In genomic region chr20:63696311-63696627, GRCh38 we compare ENCODE assay signal across 8 cellular contexts. TPM values are rescaled to one million over a fixed set of nuclear protein-coding genes. Genes with fewer than 3 reads are reported as not detected.
DNase-seq lines count a peak whose midpoint lies in the region; FAIRE-seq and TF ChIP-seq lines count a peak whose summit lies in the region.

No MANE protein-coding gene starts in this region.

- H3K4me3 ChIP-seq in BLaER1 (peak overlapping the region; percentile 63), colonic mucosa (peak overlapping the region; percentile 42), mesenchymal stem cell (ENCODE audit: insufficient read depth in 1 of 2, low read depth in 1 of 2, low read length in 2 of 2) (no peak overlapping the region), thyroid gland (replicated peaks in 1 of 3) (no peak overlapping the region)

- FAIRE-seq in GM19239 (lab: Jason Lieb, UNC), result no peak

- H3K4me2 ChIP-seq in BLaER1, result peak overlapping the region; percentile 99
- H3K4me2 ChIP-seq in mesenchymal stem cell (ENCODE audit: low read length, poor library complexity, severe bottlenecking), result no peak overlapping the region

- H2BK15ac ChIP-seq in mesenchymal stem cell (ENCODE audit: low read depth, poor library complexity, severe bottlenecking), result no peak overlapping the region

- peaks cover 70% of the 10 kb centered on the region for H3K4me1 ChIP-seq in BLaER1
- H3K4me1 ChIP-seq in colonic mucosa, result peaks cover 38% of the 10 kb centered on the region
- peaks cover 67% of the 10 kb centered on the region for H3K4me1 ChIP-seq in mesenchymal stem cell (ENCODE audit: control insufficient read depth, insufficient read depth, low read depth, low read length)
- peaks cover 11 to 22% of the 10 kb centered on the region in 2 donors for H3K4me1 ChIP-seq in thyroid gland

- WGBS in mesenchymal stem cell, result 45% methylated on average over 5 of the region's 6 CpGs
- WGBS in thyroid gland, 2 donors, result 30% methylated on average over 2 of the region's 6 CpGs; no CpG with 5 or more reads in 1 of the 2 donors

- no peak overlapping the region for H2AK5ac ChIP-seq in mesenchymal stem cell (ENCODE audit: low read length, severe bottlenecking)

- peak overlapping the region; percentile 74 for H4K8ac ChIP-seq in mesenchymal stem cell (ENCODE audit: low read length)

- H3K23ac ChIP-seq in mesenchymal stem cell (ENCODE audit: low read length in 2 of 2), result no peak overlapping the region

- H3K36me3 ChIP-seq in BLaER1, result peaks cover 42% of the 10 kb centered on the region
- no peaks in the 10 kb centered on the region for H3K36me3 ChIP-seq in colonic mucosa
- peaks cover 10 to 59% of the 10 kb centered on the region in 2 experiments for H3K36me3 ChIP-seq in mesenchymal stem cell (ENCODE audit: control insufficient read depth in 1 of 2, insufficient read depth in 2 of 2, low read depth in 1 of 2, low read length in 2 of 2)
- peaks cover 8 to 9% of the 10 kb centered on the region in 2 donors for H3K36me3 ChIP-seq in thyroid gland

- TF ChIP-seq POLR2A in thyroid gland (IDR thresholded peaks at IDR 0.05), result no peak

- peak overlapping the region in 1 of 2 experiments; percentile 61 for H3K14ac ChIP-seq in mesenchymal stem cell (ENCODE audit: low read length in 2 of 2)

- peak overlapping the region; percentile 31 to 80 for H2BK12ac ChIP-seq in mesenchymal stem cell (ENCODE audit: low read length in 2 of 2)

- H3K18ac ChIP-seq in mesenchymal stem cell (ENCODE audit: low read depth in 1 of 2, low read length in 2 of 2), result peak overlapping the region; percentile 88 to 93

- H3K27ac ChIP-seq in BLaER1 (peak overlapping the region; percentile 82), colonic mucosa (peak overlapping the region; percentile 59), mesenchymal stem cell (ENCODE audit: low read length, poor library complexity, severe bottlenecking) (no peak overlapping the region), thyroid gland (no peak overlapping the region)

- intact Hi-C loops in colonic mucosa (cut with DNase I) (no loop called here), thyroid gland (cut with DNase I) (no loop called here)

- H3K9me3 ChIP-seq in BLaER1 (no peaks in the 10 kb centered on the region), colonic mucosa (no peaks in the 10 kb centered on the region), mesenchymal stem cell (ENCODE audit: control insufficient read depth, low read length) (no peaks in the 10 kb centered on the region), thyroid gland (no peaks in the 10 kb centered on the region)

- H3K27me3 ChIP-seq in BLaER1, result no peaks in the 10 kb centered on the region
- H3K27me3 ChIP-seq in colonic mucosa, result no peaks in the 10 kb centered on the region
- H3K27me3 ChIP-seq in mesenchymal stem cell (ENCODE audit: control insufficient read depth in 1 of 2, insufficient read depth in 1 of 2, low read length in 2 of 2), result no peaks in the 10 kb centered on the region
- H3K27me3 ChIP-seq in thyroid gland, result no peaks in the 10 kb centered on the region

- no peak overlapping the region for H2BK5ac ChIP-seq in mesenchymal stem cell (ENCODE audit: low read depth, low read length, poor library complexity, severe bottlenecking)

- peak overlapping the region in 1 of 2 experiments; percentile 57 for H3K4ac ChIP-seq in mesenchymal stem cell (ENCODE audit: low read depth in 1 of 2, low read length in 2 of 2)

- no peak overlapping the region for H2AFZ ChIP-seq in mesenchymal stem cell (ENCODE audit: low read depth, low read length)

- peak overlapping the region; percentile 83 for H4K91ac ChIP-seq in mesenchymal stem cell (ENCODE audit: low read length)

- DNase-seq in NAMALWA (ENCODE audit: low spot score), result peak; percentile 57
- peak; percentile 64 for DNase-seq in colonic mucosa
- DNase-seq in mesenchymal stem cell, result no peak
- DNase-seq in NCI-H510A treated with DMSO at 0.1 percent for 48 hours (lab: John Stamatoyannopoulos, UW), result no peak
- no peak for DNase-seq in thyroid gland
- no peak for DNase-seq in GM19239 (ENCODE audit: insufficient read length, low spot score)
- no peak for DNase-seq in KG1 (lab: John Stamatoyannopoulos, UW)

- H4K20me1 ChIP-seq in BLaER1, result peaks cover 52% of the 10 kb centered on the region

- H3K9ac ChIP-seq in BLaER1 (peak overlapping the region; percentile 72), colonic mucosa (ENCODE audit: low read depth in 2 of 2, low read length in 2 of 2) (peak overlapping the region in 1 of 2 donors; percentile 34), mesenchymal stem cell (ENCODE audit: low read length) (peak overlapping the region; percentile 32)

- peaks cover 17% of the 10 kb centered on the region for H3K79me1 ChIP-seq in mesenchymal stem cell (replicated peaks; ENCODE audit: low read length, poor library complexity, severe bottlenecking)

- H2BK120ac ChIP-seq in mesenchymal stem cell (ENCODE audit: low read depth, low read length), result peak overlapping the region; percentile 0

- TF ChIP-seq CTCF in colonic mucosa (IDR thresholded peaks at IDR 0.05), result no peak
- TF ChIP-seq CTCF in thyroid gland (IDR thresholded peaks at IDR 0.05), result no peak

RNA-seq across cellular contexts. Expression of gene TNFRSF6B, which starts 0.2 kb away (rescaled TPM):
- total RNA-seq in colonic mucosa (1 to 10 TPM in 1 of 2 donors, not detected in 1; 7.5 TPM), thyroid gland (10 to 100 TPM in 2 of 4 donors, 1 to 10 TPM in 2; 6.7 to 15.5 (median 10.5) TPM)
- polyA plus RNA-seq in mesenchymal stem cell (2013, experiment 1 of 2), result 23.7 TPM
- polyA plus RNA-seq in mesenchymal stem cell (2013, experiment 2 of 2), result 23.9 TPM

RNA-seq across cellular contexts. Expression of gene ARFRP1, which starts 11.5 kb away (rescaled TPM):
- total RNA-seq in colonic mucosa (10 to 100 TPM; 35.3 to 76.9 TPM), thyroid gland (10 to 100 TPM; 43.6 to 52.1 (median 46.7) TPM)
- 13.5 TPM for polyA plus RNA-seq in mesenchymal stem cell (2013, experiment 1 of 2)
- polyA plus RNA-seq in mesenchymal stem cell (2013, experiment 2 of 2), result 14.0 TPM

RNA-seq across cellular contexts. Expression of gene ZGPAT, which starts 11.6 kb away (rescaled TPM):
- total RNA-seq in colonic mucosa (10 to 100 TPM; 27.2 to 41.4 TPM), thyroid gland (10 to 100 TPM; 27.7 to 36.3 (median 30.0) TPM)
- 11.5 TPM for polyA plus RNA-seq in mesenchymal stem cell (2013, experiment 1 of 2)
- 11.8 TPM for polyA plus RNA-seq in mesenchymal stem cell (2013, experiment 2 of 2)

RNA-seq across cellular contexts. Expression of gene RTEL1, which starts 38.2 kb away (rescaled TPM):
- total RNA-seq in colonic mucosa (10 to 100 TPM; 25.7 to 34.9 TPM), thyroid gland (10 to 100 TPM; 14.1 to 87.4 (median 54.2) TPM)
- polyA plus RNA-seq in mesenchymal stem cell (2013, experiment 1 of 2), result 9.2 TPM
- 9.3 TPM for polyA plus RNA-seq in mesenchymal stem cell (2013, experiment 2 of 2)

RNA-seq across cellular contexts. Expression of gene LIME1, which starts 40.2 kb away (rescaled TPM):
- total RNA-seq in colonic mucosa (10 to 100 TPM; 10.8 to 20.0 TPM), thyroid gland (10 to 100 TPM in 2 of 4 donors, 1 to 10 TPM in 2; 8.7 to 25.0 (median 11.5) TPM)
- polyA plus RNA-seq in mesenchymal stem cell (2013, experiment 1 of 2), result 1.8 TPM
- 1.9 TPM for polyA plus RNA-seq in mesenchymal stem cell (2013, experiment 2 of 2)

Comparison
In these comparisons a context has a peak if more than half of its experiments do, and no peak if none do; other contexts are left out.
1. H3K27ac ChIP-seq: peak in BLaER1 (single experiment) and colonic mucosa (single experiment); none in mesenchymal stem cell (single experiment) and thyroid gland (0 of 3).
2. H3K4me3 ChIP-seq: peak in BLaER1 (single experiment) and colonic mucosa (single experiment); none in mesenchymal stem cell (0 of 2) and thyroid gland (0 of 3).
3. DNase-seq: peak in NAMALWA (single experiment) and colonic mucosa (single experiment); none in mesenchymal stem cell (single experiment), NCI-H510A treated with DMSO at 0.1 percent for 48 hours (single experiment), thyroid gland (0 of 2), GM19239 (single experiment) and KG1 (single experiment).